Comparison of ENCODE assay signal across 8 cellular contexts in genomic region chr10:21495686-21496284, GRCh38. TPM values are rescaled to one million over a fixed set of nuclear protein-coding genes. Genes with fewer than 3 reads are reported as not detected.
DNase-seq lines count a peak whose midpoint lies in the region; ATAC-seq and TF ChIP-seq lines count a peak whose summit lies in the region.

No MANE protein-coding gene starts in this region.

- H3K4me3 ChIP-seq in AG04449 (ENCODE audit: low read depth, low read length) (peak overlapping the region; percentile 85), coronary artery (peak overlapping the region; percentile 90)

- H3K27ac ChIP-seq in coronary artery: peak overlapping the region; percentile 0 to 79

- DNase-seq in AG04449 (ENCODE audit: low read depth, low spot score): no peak
- DNase-seq in NCI-H2107 treated with DMSO at 0.1 percent for 48 hours (lab: John Stamatoyannopoulos, UW; ENCODE audit: unreplicated experiment): peak; percentile 44
- DNase-seq in activated CD4-positive, alpha-beta T cell treated with anti-CD3 and anti-CD28 coated beads for 48 hours: peak; percentile 90
- peak; percentile 85 for DNase-seq in coronary artery (ENCODE audit: low spot score)
- DNase-seq in left lobe of liver (ENCODE audit: low spot score): peak; percentile 96
- peak; percentile 80 for DNase-seq in stimulated activated CD4-positive, alpha-beta T cell treated with anti-CD3 and anti-CD28 coated beads, Interleukin-2, amount 100 ng/mL, for 4 hours (ENCODE audit: low read depth)

- TF ChIP-seq CTCF in AG04449 (IDR thresholded peaks at IDR 0.05; ENCODE audit: insufficient read depth, low read length, missing control alignments) (peak; percentile 89), coronary artery (IDR thresholded peaks at IDR 0.05) (peak; percentile 97)

- CTCF ChIA-PET in AG04449 (lab: Yijun Ruan, JAX): interaction anchor here (0.5 to 9.5 kb wide), 46 partner anchors 8 to 842 kb away, joined by 3 to 125 read pairs (median 4); partner anchors contain the start of genes DNAJC1 and SKIDA1

- ATAC-seq in GM18511 (IDR thresholded peaks at IDR 0.05; ENCODE audit: unreplicated experiment): peak; percentile 73
- ATAC-seq in HG02981 (IDR thresholded peaks at IDR 0.05; ENCODE audit: unreplicated experiment): peak; percentile 80
- peak; percentile 80 for ATAC-seq in left lobe of liver

- POLR2A ChIA-PET in AG04449 (lab: Yijun Ruan, JAX): interaction anchor here (0.5 to 1.0 kb wide), 4 partner anchors 161 to 508 kb away, joined by 3 read pairs; partner anchors contain the start of gene DNAJC1

RNA-seq across cellular contexts. Expression of gene SKIDA1, which starts 29.7 kb away (rescaled TPM):
- total RNA-seq in left lobe of liver: 3.4 TPM

RNA-seq across cellular contexts. Expression of gene MLLT10, which starts 38.2 kb away (rescaled TPM):
- total RNA-seq in left lobe of liver: 19.5 TPM
